ENCODE assay signal across 11 cellular contexts in the genomic region with DNA sequence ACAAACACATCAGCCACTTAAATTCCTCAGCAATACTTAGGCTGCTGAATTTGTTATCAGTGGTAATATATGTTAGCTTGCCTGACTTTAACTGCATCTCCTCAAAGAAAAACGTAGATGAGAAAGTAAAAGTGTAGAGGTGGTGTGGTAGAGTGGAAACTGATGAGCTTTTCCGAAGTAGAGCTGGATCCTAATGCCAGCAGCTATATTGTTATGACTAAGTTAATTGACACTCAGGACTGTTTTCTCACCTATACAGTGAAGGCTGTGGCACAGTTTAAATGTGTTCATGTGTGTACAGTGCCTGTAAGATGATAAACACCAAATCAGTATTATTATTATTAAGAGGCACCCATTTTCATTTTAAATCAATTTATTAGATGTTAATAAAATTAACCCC.
A peak's percentile ranks its signal among the peaks of the same experiment; 100 is the strongest.
DNase-seq lines count a peak whose midpoint lies in the region; ATAC-seq lines count a peak whose summit lies in the region.
"Had no signal": no experiment of that assay in that cellular context is flagged by ENCODE, and none has a peak within 500 bp of the region (broad histone marks: within the 10 kb centered on the region; RNA-seq: fewer than 3 reads in every experiment).

No MANE protein-coding gene starts in this region.

- peaks cover 51% of the 10 kb centered on the region for H3K4me1 Mint-ChIP-seq in activated naive CD8-positive, alpha-beta T cell treated with anti-CD3 and anti-CD28 coated beads for 36 hours
- peaks cover 0 to 2% of the 10 kb centered on the region in 2 donors for H3K4me1 Mint-ChIP-seq in stimulated activated naive B cell treated with anti-CD40 and anti-IgM and Interleukin-4, amounts not matched to agents 10 μg/mL and 1 μg/mL and 100 μg/mL, for 72 hours

- H3K36me3 Mint-ChIP-seq in activated naive CD8-positive, alpha-beta T cell treated with anti-CD3 and anti-CD28 coated beads for 36 hours: peaks cover 10% of the 10 kb centered on the region
- H3K36me3 Mint-ChIP-seq in stimulated activated naive B cell treated with anti-CD40 and anti-IgM and Interleukin-4, amounts not matched to agents 10 μg/mL and 1 μg/mL and 100 μg/mL, for 72 hours: no peaks in the 10 kb centered on the region

- no peak overlapping the region for H3K4me3 Mint-ChIP-seq in activated naive CD8-positive, alpha-beta T cell treated with anti-CD3 and anti-CD28 coated beads for 36 hours
- no peak overlapping the region for H3K4me3 Mint-ChIP-seq in stimulated activated naive B cell treated with anti-CD40 and anti-IgM and Interleukin-4, amounts not matched to agents 10 μg/mL and 1 μg/mL and 100 μg/mL, for 72 hours

- H3K27me3 Mint-ChIP-seq in activated naive CD8-positive, alpha-beta T cell treated with anti-CD3 and anti-CD28 coated beads for 36 hours: no peaks in the 10 kb centered on the region
- peaks cover 0 to 4% of the 10 kb centered on the region in 2 donors for H3K27me3 Mint-ChIP-seq in stimulated activated naive B cell treated with anti-CD40 and anti-IgM and Interleukin-4, amounts not matched to agents 10 μg/mL and 1 μg/mL and 100 μg/mL, for 72 hours

- H3K9me3 Mint-ChIP-seq in activated naive CD8-positive, alpha-beta T cell treated with anti-CD3 and anti-CD28 coated beads for 36 hours: peaks cover 4% of the 10 kb centered on the region
- no peaks in the 10 kb centered on the region for H3K9me3 Mint-ChIP-seq in stimulated activated naive B cell treated with anti-CD40 and anti-IgM and Interleukin-4, amounts not matched to agents 10 μg/mL and 1 μg/mL and 100 μg/mL, for 72 hours

- no peak for DNase-seq in activated CD4-positive, CD25-positive, alpha-beta regulatory T cell treated with anti-CD3 and anti-CD28 coated beads, Interleukin-2, amount 50 U/mL, for 72 hours
- DNase-seq in activated naive CD8-positive, alpha-beta T cell treated with anti-CD3 and anti-CD28 coated beads for 36 hours: no peak
- DNase-seq in NCI-H748 (lab: John Stamatoyannopoulos, UW; ENCODE audit: unreplicated experiment): no peak
- DNase-seq in stimulated activated naive B cell treated with anti-CD40 and anti-IgM and Interleukin-4, amounts not matched to agents 10 μg/mL and 1 μg/mL and 100 μg/mL, for 72 hours: no peak
- DNase-seq: MV-4-11, RPMI8226 had no signal

- ATAC-seq in activated CD4-positive, CD25-positive, alpha-beta regulatory T cell treated with anti-CD3 and anti-CD28 coated beads, Interleukin-2, amount 50 U/mL, for 24 hours: peak; percentile 60 to 66
- ATAC-seq in HG02885 (IDR thresholded peaks at IDR 0.05; ENCODE audit: poor library complexity, unreplicated experiment) (peak; percentile 36), GM21576 (IDR thresholded peaks at IDR 0.05; ENCODE audit: unreplicated experiment) (no peak)
- no peak for ATAC-seq in stimulated activated naive B cell treated with anti-CD40 and anti-IgM and Interleukin-4, amounts not matched to agents 10 μg/mL and 1 μg/mL and 100 μg/mL, for 72 hours (replicated peaks)

- peak overlapping the region; percentile 51 for H3K27ac Mint-ChIP-seq in activated naive CD8-positive, alpha-beta T cell treated with anti-CD3 and anti-CD28 coated beads for 36 hours
- H3K27ac Mint-ChIP-seq in stimulated activated naive B cell treated with anti-CD40 and anti-IgM and Interleukin-4, amounts not matched to agents 10 μg/mL and 1 μg/mL and 100 μg/mL, for 72 hours: no peak overlapping the region

- H3K4me3 ChIP-seq in skin epidermis: no peak overlapping the region
- H3K4me3 ChIP-seq: prostate gland had no signal

- H3K27ac ChIP-seq in skin epidermis: peak overlapping the region in 11 of 21 experiments; percentile 1 to 88 (median 36)
- H3K27ac ChIP-seq: prostate gland had no signal

Comparison
In these comparisons a context has a peak if more than half of its experiments do, and no peak if none do; other contexts are left out.
1. ATAC-seq: peak in activated CD4-positive, CD25-positive, alpha-beta regulatory T cell treated with anti-CD3 and anti-CD28 coated beads, Interleukin-2, amount 50 U/mL, for 24 hours (2 of 2) and HG02885 (single experiment); none in GM21576 (single experiment) and stimulated activated naive B cell treated with anti-CD40 and anti-IgM and Interleukin-4, amounts not matched to agents 10 μg/mL and 1 μg/mL and 100 μg/mL, for 72 hours (0 of 2).